ENCODE assay signal across 14 cellular contexts in genomic region chr2:61117534-61117933, GRCh38. TPM values are rescaled to one million over a fixed set of nuclear protein-coding genes. Genes with fewer than 3 reads are reported as not detected.
DNase-seq lines count a peak whose midpoint lies in the region; ATAC-seq and TF ChIP-seq lines count a peak whose summit lies in the region.
"Had no signal": no experiment of that assay in that cellular context is flagged by ENCODE, and none has a peak within 500 bp of the region (broad histone marks: within the 10 kb centered on the region; RNA-seq: fewer than 3 reads in every experiment).

No MANE protein-coding gene starts in this region.

- H3K27ac ChIP-seq in HEK293 (ENCODE audit: extremely low read depth, low read depth, low read length) (no peak overlapping the region), neural progenitor cell (no peak overlapping the region)

- no peaks in the 10 kb centered on the region for H4K20me1 ChIP-seq in neural progenitor cell (ENCODE audit: low read depth)

- H2AFZ ChIP-seq in neural progenitor cell (replicated peaks): no peak overlapping the region

- peaks cover 6% of the 10 kb centered on the region for H3K36me3 Mint-ChIP-seq in activated naive CD8-positive, alpha-beta T cell treated with anti-CD3 and anti-CD28 coated beads, Interleukin-2, amount 50 U/mL, for 24 hours (ENCODE audit: low read depth)
- H3K36me3 Mint-ChIP-seq in activated naive CD8-positive, alpha-beta T cell treated with anti-CD3 and anti-CD28 coated beads for 36 hours: peaks cover 6% of the 10 kb centered on the region
- peaks cover 35% of the 10 kb centered on the region for H3K36me3 Mint-ChIP-seq in neural progenitor cell

- no peak overlapping the region for H3K9ac ChIP-seq in neural progenitor cell

- H3K4me1 Mint-ChIP-seq in activated naive CD8-positive, alpha-beta T cell treated with anti-CD3 and anti-CD28 coated beads, Interleukin-2, amount 50 U/mL, for 24 hours: peaks cover 12% of the 10 kb centered on the region
- H3K4me1 Mint-ChIP-seq in activated naive CD8-positive, alpha-beta T cell treated with anti-CD3 and anti-CD28 coated beads for 36 hours: peaks cover 11% of the 10 kb centered on the region
- peaks cover 11% of the 10 kb centered on the region for H3K4me1 Mint-ChIP-seq in stimulated activated naive CD8-positive, alpha-beta T cell treated with anti-CD3 and anti-CD28 coated beads, Interleukin-15, amount 100 ng/mL, for 72 hours
- no peaks in the 10 kb centered on the region for H3K4me1 Mint-ChIP-seq in neural progenitor cell
- H3K4me1 Mint-ChIP-seq: naive B cell had no signal

- H3K4me3 ChIP-seq in HEK293 (ENCODE audit: low read depth, low read length) (no peak overlapping the region), neural progenitor cell (no peak overlapping the region)

- peaks cover 8% of the 10 kb centered on the region for H3K9me3 Mint-ChIP-seq in activated naive CD8-positive, alpha-beta T cell treated with anti-CD3 and anti-CD28 coated beads, Interleukin-2, amount 50 U/mL, for 24 hours
- peaks cover 7% of the 10 kb centered on the region for H3K9me3 Mint-ChIP-seq in activated naive CD8-positive, alpha-beta T cell treated with anti-CD3 and anti-CD28 coated beads for 36 hours
- H3K9me3 Mint-ChIP-seq in stimulated activated naive CD8-positive, alpha-beta T cell treated with anti-CD3 and anti-CD28 coated beads, Interleukin-15, amount 100 ng/mL, for 72 hours: peaks cover 0 to 8% of the 10 kb centered on the region in 2 donors
- H3K9me3 Mint-ChIP-seq in neural progenitor cell: peaks cover 10% of the 10 kb centered on the region

- no peaks in the 10 kb centered on the region for H3K27me3 Mint-ChIP-seq in activated naive CD8-positive, alpha-beta T cell treated with anti-CD3 and anti-CD28 coated beads, Interleukin-2, amount 50 U/mL, for 24 hours
- H3K27me3 Mint-ChIP-seq in activated naive CD8-positive, alpha-beta T cell treated with anti-CD3 and anti-CD28 coated beads for 36 hours: no peaks in the 10 kb centered on the region
- H3K27me3 Mint-ChIP-seq in stimulated activated naive CD8-positive, alpha-beta T cell treated with anti-CD3 and anti-CD28 coated beads, Interleukin-15, amount 100 ng/mL, for 72 hours: no peaks in the 10 kb centered on the region
- no peaks in the 10 kb centered on the region for H3K27me3 Mint-ChIP-seq in neural progenitor cell (ENCODE audit: insufficient read depth, low read depth)
- H3K27me3 Mint-ChIP-seq: activated CD8-positive, alpha-beta memory T cell treated with anti-CD3 and anti-CD28 coated beads, Interleukin-2, amount 10 ng/mL, durations not matched to agents 7 days and 5 days; naive B cell had no signal

- H3K4me3 Mint-ChIP-seq in activated naive CD8-positive, alpha-beta T cell treated with anti-CD3 and anti-CD28 coated beads, Interleukin-2, amount 50 U/mL, for 24 hours: no peak overlapping the region
- no peak overlapping the region for H3K4me3 Mint-ChIP-seq in activated naive CD8-positive, alpha-beta T cell treated with anti-CD3 and anti-CD28 coated beads for 36 hours
- no peak overlapping the region for H3K4me3 Mint-ChIP-seq in stimulated activated naive CD8-positive, alpha-beta T cell treated with anti-CD3 and anti-CD28 coated beads, Interleukin-15, amount 100 ng/mL, for 72 hours
- H3K4me3 Mint-ChIP-seq in neural progenitor cell: no peak overlapping the region
- H3K4me3 Mint-ChIP-seq: activated CD8-positive, alpha-beta memory T cell treated with anti-CD3 and anti-CD28 coated beads, Interleukin-2, amount 10 ng/mL, durations not matched to agents 7 days and 5 days; naive B cell had no signal

- H3F3A ChIP-seq in neural progenitor cell (ENCODE audit: low read depth): no peaks in the 10 kb centered on the region

- no peak overlapping the region for H3K4me2 ChIP-seq in neural progenitor cell

- peaks cover 5% of the 10 kb centered on the region; the same call in 1 of the 2 replicates for H3K4me1 ChIP-seq in HEK293 (ENCODE audit: control insufficient read depth, insufficient read depth, low read length)
- no peaks in the 10 kb centered on the region for H3K4me1 ChIP-seq in neural progenitor cell

- peaks cover 25 to 58% of the 10 kb centered on the region in 2 experiments for H3K36me3 ChIP-seq in HEK293 (ENCODE audit: control insufficient read depth in 2 of 2, insufficient read depth in 1 of 2, low read length in 2 of 2)
- H3K36me3 ChIP-seq in neural progenitor cell: peaks cover 28% of the 10 kb centered on the region

- H3K27ac Mint-ChIP-seq in activated naive CD8-positive, alpha-beta T cell treated with anti-CD3 and anti-CD28 coated beads, Interleukin-2, amount 50 U/mL, for 24 hours: peak overlapping the region; percentile 17
- H3K27ac Mint-ChIP-seq in activated naive CD8-positive, alpha-beta T cell treated with anti-CD3 and anti-CD28 coated beads for 36 hours: no peak overlapping the region
- H3K27ac Mint-ChIP-seq in stimulated activated naive CD8-positive, alpha-beta T cell treated with anti-CD3 and anti-CD28 coated beads, Interleukin-15, amount 100 ng/mL, for 72 hours: no peak overlapping the region
- H3K27ac Mint-ChIP-seq in neural progenitor cell: no peak overlapping the region
- H3K27ac Mint-ChIP-seq: activated CD8-positive, alpha-beta memory T cell treated with anti-CD3 and anti-CD28 coated beads, Interleukin-2, amount 10 ng/mL, durations not matched to agents 7 days and 5 days had no signal

- H3K27me3 ChIP-seq in neural progenitor cell: no peaks in the 10 kb centered on the region

- TF ChIP-seq CTCF in HEK293 (tag by site-specific recombination; IDR thresholded peaks at IDR 0.05) (no peak), neural progenitor cell (IDR thresholded peaks at IDR 0.05) (no peak)

- no peak for DNase-seq in activated naive CD8-positive, alpha-beta T cell treated with anti-CD3 and anti-CD28 coated beads, Interleukin-2, amount 50 U/mL, for 24 hours
- no peak for DNase-seq in activated naive CD8-positive, alpha-beta T cell treated with anti-CD3 and anti-CD28 coated beads for 36 hours
- DNase-seq in SK-MEL-5 (ENCODE audit: low read depth, low spot score) (peak; percentile 51), neural progenitor cell (ENCODE audit: low spot score) (no peak), cardiac septum (ENCODE audit: low spot score) (no peak)
- DNase-seq in stimulated activated naive CD8-positive, alpha-beta T cell treated with anti-CD3 and anti-CD28 coated beads, Interleukin-15, amount 100 ng/mL, for 72 hours: no peak
- DNase-seq: activated CD8-positive, alpha-beta memory T cell treated with anti-CD3 and anti-CD28 coated beads, Interleukin-2, amount 10 ng/mL, durations not matched to agents 7 days and 5 days; amygdala; naive B cell; NCI-H446; RPMI8226; stimulated activated CD4-positive, alpha-beta T cell treated with anti-CD3 and anti-CD28 coated beads, Interleukin-2, amount 100 ng/mL, for 24 hours had no signal

- intact Hi-C loops in cardiac septum (cut with DNase I): no loop called here

- H3K9me3 ChIP-seq in HEK293 (ENCODE audit: control insufficient read depth, insufficient read depth, low read depth, low read length) (no peaks in the 10 kb centered on the region), neural progenitor cell (ENCODE audit: low read depth) (no peaks in the 10 kb centered on the region)

- H3K79me2 ChIP-seq in neural progenitor cell (ENCODE audit: low read depth): no peaks in the 10 kb centered on the region

- POLR2A ChIA-PET in HEK293 (lab: Yijun Ruan, JAX): no interaction called here

- in situ Hi-C loops in SK-MEL-5 (cut with HindIII; ENCODE audit: low pct_unique_long_range_greater_than_20kb, low sequenced_read_pairs): no loop called here

- peak; percentile 98 for ATAC-seq in activated naive CD8-positive, alpha-beta T cell treated with anti-CD3 and anti-CD28 coated beads, Interleukin-2, amount 50 U/mL, for 24 hours
- peak; percentile 94 for ATAC-seq in stimulated activated naive CD8-positive, alpha-beta T cell treated with anti-CD3 and anti-CD28 coated beads, Interleukin-15, amount 100 ng/mL, for 72 hours
- no peak for ATAC-seq in GM21423 (IDR thresholded peaks at IDR 0.05; ENCODE audit: unreplicated experiment)
- ATAC-seq: activated CD8-positive, alpha-beta memory T cell treated with anti-CD3 and anti-CD28 coated beads, Interleukin-2, amount 10 ng/mL, durations not matched to agents 7 days and 5 days had no signal

- CTCF ChIA-PET in HEK293 (lab: Yijun Ruan, JAX): no interaction called here

TF ChIP-seq in HEK293, 187 proteins besides CTCF, POLR2A, EP300 and RAD21 (continues in another document):
- TF ChIP-seq ZNF664 (tag by site-specific recombination; IDR thresholded peaks at IDR 0.05): 0 out of 2 replicates have a peak, but pooled peaks have one; percentile 17
- no peak for TF ChIP-seq SETDB1 (IDR thresholded peaks at IDR 0.05; ENCODE audit: insufficient read length, low read length)
- no peak for TF ChIP-seq ZNF530 (tag by site-specific recombination; IDR thresholded peaks at IDR 0.05; ENCODE audit: low read depth)
- TF ChIP-seq PRDM6 (tag by site-specific recombination; IDR thresholded peaks at IDR 0.05): peak; percentile 72; the same call in 1 of the 2 replicates

RNA-seq across cellular contexts. Expression of gene C2orf74, which starts 44.5 kb away (rescaled TPM):
- total RNA-seq in activated naive CD8-positive, alpha-beta T cell treated with anti-CD3 and anti-CD28 coated beads for 36 hours: 10 to 100 TPM; 11.7 to 12.6 TPM
- 25.2 and 29.0 TPM in 2 replicates for total RNA-seq in SK-MEL-5 (2014; rRNA removed; shearing (Covaris generic))
- 18.8 and 23.6 TPM in 2 replicates for polyA plus RNA-seq in SK-MEL-5 (2015; cell fraction: cytosol; rRNA removed)
- polyA plus RNA-seq in SK-MEL-5 (2015; cell fraction: nucleus; rRNA removed): 4.8 and 9.4 TPM in 2 replicates
- 17.9 and 20.9 TPM in 2 replicates for total RNA-seq in neural progenitor cell (ENCODE audit: low replicate concordance)
- 31.7 TPM for total RNA-seq in cardiac septum

RNA-seq across cellular contexts. Expression of gene SANBR, which starts 51.9 kb away (rescaled TPM):
- total RNA-seq in activated naive CD8-positive, alpha-beta T cell treated with anti-CD3 and anti-CD28 coated beads for 36 hours: 1 to 10 TPM; 1.7 TPM
- total RNA-seq in SK-MEL-5 (2014; rRNA removed; shearing (Covaris generic)): 6.8 and 9.4 TPM in 2 replicates
- polyA plus RNA-seq in SK-MEL-5 (2015; cell fraction: cytosol; rRNA removed): 4.8 and 6.2 TPM in 2 replicates
- 12.1 and 32.4 TPM in 2 replicates for polyA plus RNA-seq in SK-MEL-5 (2015; cell fraction: nucleus; rRNA removed)
- 28.3 and 47.3 TPM in 2 replicates for total RNA-seq in neural progenitor cell (ENCODE audit: low replicate concordance)
- total RNA-seq in cardiac septum: 9.6 TPM
